ENCODE assay signal across 12 cellular contexts in the genomic region with DNA sequence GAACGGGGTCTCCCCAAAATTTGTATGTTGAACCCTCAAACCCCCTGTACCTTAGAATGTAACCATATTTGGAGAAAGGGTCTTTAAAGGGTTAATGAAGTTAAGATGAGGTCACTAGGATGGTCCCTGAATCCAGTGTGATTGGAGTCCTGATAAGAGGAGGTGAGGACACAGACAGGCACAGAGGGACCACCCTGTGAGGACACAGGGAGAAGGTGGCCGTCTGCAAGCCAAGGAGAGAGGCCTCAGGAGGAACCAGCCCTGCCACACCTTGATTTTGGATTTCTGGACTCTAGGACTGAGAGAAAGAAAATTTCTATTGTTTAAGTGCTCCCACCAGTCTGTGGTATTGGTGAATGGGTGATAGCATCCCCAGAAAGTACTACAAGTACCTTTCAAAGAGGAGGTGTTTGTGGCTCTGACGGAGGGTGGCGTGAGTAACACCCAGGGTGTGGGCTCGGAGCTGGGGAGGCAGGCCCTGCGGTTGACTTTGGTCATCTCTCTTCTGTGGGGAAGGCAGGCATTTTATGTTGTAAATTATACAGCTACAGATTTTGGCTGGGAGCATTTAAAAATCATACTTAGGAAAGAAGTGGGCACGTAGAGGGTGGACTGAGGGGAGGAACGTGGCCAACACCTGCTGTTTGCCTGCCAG. TPM values are rescaled to one million over a fixed set of nuclear protein-coding genes. Genes with fewer than 3 reads are reported as not detected.
DNase-seq lines count a peak whose midpoint lies in the region; ATAC-seq and TF ChIP-seq lines count a peak whose summit lies in the region.
"Had no signal": no experiment of that assay in that cellular context is flagged by ENCODE, and none has a peak within 500 bp of the region (broad histone marks: within the 10 kb centered on the region; RNA-seq: fewer than 3 reads in every experiment).

No MANE protein-coding gene starts in this region.

- H3K4me1 ChIP-seq in prostate gland (replicated peaks): peaks cover 3% of the 10 kb centered on the region
- H3K4me1 ChIP-seq: pancreas had no signal

- TF ChIP-seq CTCF in prostate gland (IDR thresholded peaks at IDR 0.05): no peak

- no peak overlapping the region for H3K4me3 ChIP-seq in prostate gland
- H3K4me3 ChIP-seq: pancreas had no signal

- H3K27me3 ChIP-seq in prostate gland (replicated peaks; ENCODE audit: insufficient read depth): no peaks in the 10 kb centered on the region
- H3K27me3 ChIP-seq: pancreas had no signal

- DNase-seq in stimulated activated CD8-positive, alpha-beta memory T cell treated with anti-CD3 and anti-CD28 coated beads, Interleukin-12 subunit alpha, Interleukin-12 subunit beta, amount 100 ng/mL, for 4 hours (ENCODE audit: low read depth): peak; percentile 7
- DNase-seq in stimulated activated CD8-positive, alpha-beta memory T cell treated with anti-CD3 and anti-CD28 coated beads, Interleukin-4, amount 100 ng/mL, for 48 hours: no peak
- peak; percentile 1 to 18 for DNase-seq in left colon
- DNase-seq in prostate gland (ENCODE audit: low spot score): no peak
- no peak for DNase-seq in activated gamma-delta T cell treated with Interleukin-2 at 50 U/mL for 16 hours
- no peak for DNase-seq in MV-4-11 (lab: John Stamatoyannopoulos, UW)
- DNase-seq in NCI-H524 treated with DMSO at 0.1 percent for 48 hours (lab: John Stamatoyannopoulos, UW): no peak
- DNase-seq: activated CD8-positive, alpha-beta T cell treated with anti-CD3 and anti-CD28 coated beads for 36 hours had no signal

- H3K27ac ChIP-seq in prostate gland: peak overlapping the region; percentile 56 to 60
- H3K27ac ChIP-seq: pancreas had no signal

- TF ChIP-seq POLR2A in prostate gland (IDR thresholded peaks at IDR 0.05): no peak

- intact Hi-C loops in left colon (cut with DNase I, micrococcal nuclease): no loop called here
- intact Hi-C loops in prostate gland (cut with DNase I): no loop called here

- H3K9me3 ChIP-seq in prostate gland: no peaks in the 10 kb centered on the region
- H3K9me3 ChIP-seq: pancreas had no signal

- no peaks in the 10 kb centered on the region for H3K36me3 ChIP-seq in prostate gland
- H3K36me3 ChIP-seq: pancreas had no signal

- ATAC-seq in left colon: no peak
- no peak for ATAC-seq in HG03378 (IDR thresholded peaks at IDR 0.05; ENCODE audit: unreplicated experiment)
- ATAC-seq: activated CD8-positive, alpha-beta T cell treated with anti-CD3 and anti-CD28 coated beads for 36 hours; pancreas had no signal

- WGBS in prostate gland: 91% methylated on average over 8 of the region's 8 CpGs

RNA-seq across cellular contexts. Expression of a gene that starts 13.8 kb away (rescaled TPM):
- total RNA-seq in left colon: 10 to 100 TPM in 1 of 2 donors, 1 to 10 TPM in 1; 3.4 to 25.2 TPM
- 10 to 100 TPM; 20.0 to 53.3 TPM for total RNA-seq in prostate gland
- total RNA-seq: activated CD8-positive, alpha-beta T cell treated with anti-CD3 and anti-CD28 coated beads for 36 hours had no signal

RNA-seq across cellular contexts. Expression of a gene that starts 18.4 kb away (rescaled TPM):
- not detected for total RNA-seq in left colon
- not detected for total RNA-seq in prostate gland
- total RNA-seq: activated CD8-positive, alpha-beta T cell treated with anti-CD3 and anti-CD28 coated beads for 36 hours; fibroblast of villous mesenchyme; pancreas; temporal lobe had no signal

RNA-seq across cellular contexts. Expression of a gene that starts 49.5 kb away (rescaled TPM):
- 10 to 100 TPM; 17.1 to 17.6 TPM for total RNA-seq in left colon
- total RNA-seq in prostate gland: 10 to 100 TPM; 17.6 to 31.0 TPM

Comparison
In these comparisons a context has a peak if more than half of its experiments do, and no peak if none do; other contexts are left out.
1. DNase-seq: peak in stimulated activated CD8-positive, alpha-beta memory T cell treated with anti-CD3 and anti-CD28 coated beads, Interleukin-12 subunit alpha, Interleukin-12 subunit beta, amount 100 ng/mL, for 4 hours (single experiment) and left colon (2 of 2); none in stimulated activated CD8-positive, alpha-beta memory T cell treated with anti-CD3 and anti-CD28 coated beads, Interleukin-4, amount 100 ng/mL, for 48 hours (single experiment), prostate gland (single experiment), activated gamma-delta T cell treated with Interleukin-2 at 50 U/mL for 16 hours (single experiment), MV-4-11 (single experiment) and NCI-H524 treated with DMSO at 0.1 percent for 48 hours (single experiment).